In the genomic region with DNA sequence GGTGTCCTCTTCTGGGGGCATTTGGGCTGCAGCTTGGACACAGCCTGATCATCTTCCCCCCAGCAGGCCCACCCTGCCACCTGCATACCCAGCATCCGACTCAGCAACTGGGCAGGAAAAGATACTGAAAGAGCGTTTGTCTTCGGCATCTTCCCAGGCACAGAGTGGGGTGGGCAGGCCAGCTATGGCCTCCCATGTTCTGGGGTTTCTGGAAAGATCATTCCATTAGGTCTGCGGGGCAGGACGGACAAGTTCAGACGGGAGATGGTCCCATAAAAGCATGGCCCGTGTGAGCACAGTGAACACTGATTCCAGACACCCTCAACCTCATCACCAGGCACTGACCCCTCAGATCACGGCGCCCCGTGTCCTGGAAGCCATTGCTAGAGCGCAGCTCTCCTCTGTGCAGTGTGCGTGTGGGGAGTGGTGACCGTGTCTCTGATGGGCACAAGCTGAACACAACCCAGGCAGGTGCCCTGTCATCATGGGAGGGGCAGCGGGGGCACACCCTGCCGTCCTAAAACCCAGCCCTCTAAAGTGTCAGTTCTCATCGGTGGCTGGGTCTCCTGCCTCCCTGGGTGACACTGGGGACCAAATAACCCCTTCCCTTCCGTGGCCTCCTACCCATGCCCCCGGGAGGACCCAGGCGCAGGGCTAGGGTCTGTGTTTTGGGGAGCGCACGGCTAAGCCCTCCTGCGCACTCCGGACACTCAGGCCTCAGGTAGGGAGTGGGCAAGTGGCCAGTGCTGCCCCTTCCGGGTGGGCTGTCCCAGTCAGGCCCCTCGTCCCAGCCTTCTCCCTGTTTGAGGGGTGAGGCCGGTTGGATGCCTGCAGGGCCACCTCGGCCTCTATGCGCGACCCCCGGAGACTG, we compare ENCODE assay signal across 23 cellular contexts. TPM values are rescaled to one million over a fixed set of nuclear protein-coding genes. Genes with fewer than 3 reads are reported as not detected.
DNase-seq lines count a peak whose midpoint lies in the region; ATAC-seq and TF ChIP-seq lines count a peak whose summit lies in the region.
"Had no signal": no experiment of that assay in that cellular context is flagged by ENCODE, and none has a peak within 500 bp of the region (broad histone marks: within the 10 kb centered on the region; RNA-seq: fewer than 3 reads in every experiment).

No MANE protein-coding gene starts in this region.

- H3K27ac ChIP-seq in CD4-positive, CD25-positive, alpha-beta regulatory T cell (ENCODE audit: insufficient read depth, low read length, poor library complexity, severe bottlenecking), result no peak overlapping the region
- H3K27ac ChIP-seq: ovary, SK-N-MC, tibial artery had no signal

- peaks cover 0 to 14% (median 0%) of the 10 kb centered on the region in 4 donors for H3K4me1 Mint-ChIP-seq in CD4-positive, CD25-positive, alpha-beta regulatory T cell
- peaks cover 9 to 13% (median 10%) of the 10 kb centered on the region in 3 donors for H3K4me1 Mint-ChIP-seq in T-cell
- H3K4me1 Mint-ChIP-seq in immature natural killer cell, result peaks cover 0 to 12% of the 10 kb centered on the region in 2 donors
- peaks cover 17% of the 10 kb centered on the region for H3K4me1 Mint-ChIP-seq in type B pancreatic cell (ENCODE audit: unreplicated experiment)
- H3K4me1 Mint-ChIP-seq: activated CD8-positive, alpha-beta memory T cell treated with anti-CD3 and anti-CD28 coated beads, Interleukin-2, amount 10 ng/mL, durations not matched to agents 7 days and 5 days had no signal

- no peak for ATAC-seq in CD4-positive, CD25-positive, alpha-beta regulatory T cell (ENCODE audit: low read depth in 2 of 2)
- ATAC-seq in T-cell (replicated peaks in 1 of 4) (no peak), GM18520 (IDR thresholded peaks at IDR 0.05; ENCODE audit: unreplicated experiment) (no peak)
- ATAC-seq: activated CD8-positive, alpha-beta memory T cell treated with anti-CD3 and anti-CD28 coated beads, Interleukin-2, amount 10 ng/mL, durations not matched to agents 7 days and 5 days; activated naive CD8-positive, alpha-beta T cell treated with anti-CD3 and anti-CD28 coated beads, Interleukin-2, amount 50 U/mL, for 24 hours; activated T-cell treated with anti-CD3 and anti-CD28 coated beads, Interleukin-2, amount 50 U/mL, for 72 hours had no signal

- peaks cover 3% of the 10 kb centered on the region for H3K36me3 Mint-ChIP-seq in CD4-positive, CD25-positive, alpha-beta regulatory T cell
- H3K36me3 Mint-ChIP-seq in T-cell, result no peaks in the 10 kb centered on the region
- no peaks in the 10 kb centered on the region for H3K36me3 Mint-ChIP-seq in immature natural killer cell
- no peaks in the 10 kb centered on the region for H3K36me3 Mint-ChIP-seq in type B pancreatic cell
- H3K36me3 Mint-ChIP-seq: activated CD8-positive, alpha-beta memory T cell treated with anti-CD3 and anti-CD28 coated beads, Interleukin-2, amount 10 ng/mL, durations not matched to agents 7 days and 5 days; naive B cell had no signal

- H3K27me3 ChIP-seq in CD4-positive, CD25-positive, alpha-beta regulatory T cell (ENCODE audit: control insufficient read depth, insufficient read depth, low read length), result no peaks in the 10 kb centered on the region
- H3K27me3 ChIP-seq: ovary had no signal

- peaks cover 29% of the 10 kb centered on the region for H3K27me3 Mint-ChIP-seq in CD4-positive, CD25-positive, alpha-beta regulatory T cell
- H3K27me3 Mint-ChIP-seq in T-cell, result peaks cover 22 to 45% of the 10 kb centered on the region in 2 donors
- peaks cover 7 to 23% (median 11%) of the 10 kb centered on the region in 3 donors for H3K27me3 Mint-ChIP-seq in immature natural killer cell (ENCODE audit: low read depth in 3 of 3)
- H3K27me3 Mint-ChIP-seq in type B pancreatic cell, result peaks cover 42% of the 10 kb centered on the region

- CTCF ChIA-PET in T-cell (lab: Charles Lee), result no interaction called here

- no peak for DNase-seq in CD4-positive, CD25-positive, alpha-beta regulatory T cell
- DNase-seq in T-cell, result no peak
- DNase-seq in immature natural killer cell, result no peak
- no peak for DNase-seq in type B pancreatic cell (ENCODE audit: extremely low spot score, unreplicated experiment)
- DNase-seq in NCI-H446 (lab: John Stamatoyannopoulos, UW), result no peak
- DNase-seq in NCI-H2107 (lab: John Stamatoyannopoulos, UW), result no peak
- DNase-seq: activated CD8-positive, alpha-beta memory T cell treated with anti-CD3 and anti-CD28 coated beads, Interleukin-2, amount 10 ng/mL, durations not matched to agents 7 days and 5 days; activated naive CD8-positive, alpha-beta T cell treated with anti-CD3 and anti-CD28 coated beads, Interleukin-2, amount 50 U/mL, for 24 hours; activated T-cell treated with anti-CD3 and anti-CD28 coated beads, Interleukin-2, amount 50 U/mL, for 72 hours; CD4-positive, alpha-beta T cell; dermis blood vessel endothelial cell; DMS 273 treated with DMSO at 0.1 percent for 48 hours; endodermal cell; head of caudate nucleus; KG1; naive B cell; NCI-H2029 treated with DMSO at 0.1 percent for 48 hours; ovary; stimulated activated CD4-positive, alpha-beta T cell treated with anti-CD3 and anti-CD28 coated beads, Interleukin-15, amount 100 ng/mL, for 24 hours; stimulated activated CD4-positive, alpha-beta T cell treated with anti-CD3 and anti-CD28 coated beads, Interleukin-4, amount 100 ng/mL, for 4 hours; tibial artery had no signal

- no peak overlapping the region for H3K4me3 ChIP-seq in CD4-positive, CD25-positive, alpha-beta regulatory T cell (ENCODE audit: low read depth, low read length)
- H3K4me3 ChIP-seq: ovary, SK-N-MC had no signal

- no peaks in the 10 kb centered on the region for H3K9me3 ChIP-seq in CD4-positive, CD25-positive, alpha-beta regulatory T cell (ENCODE audit: control insufficient read depth in 2 of 2, low read length in 2 of 2)
- H3K9me3 ChIP-seq: ovary, tibial artery had no signal

- POLR2A ChIA-PET in T-cell (lab: Charles Lee), result no interaction called here

- H3K4me3 Mint-ChIP-seq in CD4-positive, CD25-positive, alpha-beta regulatory T cell, result peak overlapping the region in 3 of 4 donors; percentile 41 to 44 (median 41)
- peak overlapping the region in 2 of 3 donors; percentile 32 to 35 for H3K4me3 Mint-ChIP-seq in T-cell
- H3K4me3 Mint-ChIP-seq in immature natural killer cell, result peak overlapping the region in 3 of 5 donors; percentile 7 to 57 (median 41)
- H3K4me3 Mint-ChIP-seq in type B pancreatic cell, result peak overlapping the region; percentile 51
- H3K4me3 Mint-ChIP-seq: activated CD8-positive, alpha-beta memory T cell treated with anti-CD3 and anti-CD28 coated beads, Interleukin-2, amount 10 ng/mL, durations not matched to agents 7 days and 5 days; activated naive CD8-positive, alpha-beta T cell treated with anti-CD3 and anti-CD28 coated beads, Interleukin-2, amount 50 U/mL, for 24 hours; activated T-cell treated with anti-CD3 and anti-CD28 coated beads, Interleukin-2, amount 50 U/mL, for 72 hours; CD4-positive, alpha-beta T cell; endodermal cell had no signal

- H3K36me3 ChIP-seq in CD4-positive, CD25-positive, alpha-beta regulatory T cell (ENCODE audit: control insufficient read depth, insufficient read depth, low read length), result no peaks in the 10 kb centered on the region
- H3K36me3 ChIP-seq: ovary, tibial artery had no signal

- H3K4me1 ChIP-seq in CD4-positive, CD25-positive, alpha-beta regulatory T cell (ENCODE audit: control insufficient read depth, insufficient read depth, low read length, poor library complexity, severe bottlenecking), result peaks cover 9% of the 10 kb centered on the region

- TF ChIP-seq CTCF in type B pancreatic cell (conservative IDR thresholded peaks at IDR 0.05), result no peak

- H3K9me3 Mint-ChIP-seq in CD4-positive, CD25-positive, alpha-beta regulatory T cell, result no peaks in the 10 kb centered on the region
- H3K9me3 Mint-ChIP-seq in T-cell (no peaks in the 10 kb centered on the region), immature natural killer cell (no peaks in the 10 kb centered on the region), type B pancreatic cell (no peaks in the 10 kb centered on the region)
- H3K9me3 Mint-ChIP-seq: activated naive CD8-positive, alpha-beta T cell treated with anti-CD3 and anti-CD28 coated beads, Interleukin-2, amount 50 U/mL, for 24 hours; activated T-cell treated with anti-CD3 and anti-CD28 coated beads, Interleukin-2, amount 50 U/mL, for 72 hours; CD4-positive, alpha-beta T cell; endodermal cell had no signal

- H3K27ac Mint-ChIP-seq in CD4-positive, CD25-positive, alpha-beta regulatory T cell, result no peak overlapping the region
- H3K27ac Mint-ChIP-seq in T-cell (no peak overlapping the region), immature natural killer cell (no peak overlapping the region), type B pancreatic cell (no peak overlapping the region)
- H3K27ac Mint-ChIP-seq: activated CD8-positive, alpha-beta memory T cell treated with anti-CD3 and anti-CD28 coated beads, Interleukin-2, amount 10 ng/mL, durations not matched to agents 7 days and 5 days; activated naive CD8-positive, alpha-beta T cell treated with anti-CD3 and anti-CD28 coated beads, Interleukin-2, amount 50 U/mL, for 24 hours; activated T-cell treated with anti-CD3 and anti-CD28 coated beads, Interleukin-2, amount 50 U/mL, for 72 hours; CD4-positive, alpha-beta T cell; endodermal cell; naive B cell had no signal

RNA-seq across cellular contexts. Expression of a gene that starts 13.2 kb away (rescaled TPM):
- total RNA-seq in CD4-positive, CD25-positive, alpha-beta regulatory T cell, result 21.5 TPM
- 10 to 100 TPM; 44.7 to 55.6 (median 45.7) TPM for polyA plus RNA-seq in CD4-positive, CD25-positive, alpha-beta regulatory T cell
- total RNA-seq in T-cell, result 10 to 100 TPM; 21.0 to 77.9 (median 63.0) TPM
- polyA plus RNA-seq in immature natural killer cell, result 10 to 100 TPM; 44.3 to 78.6 (median 44.6) TPM
- total RNA-seq in type B pancreatic cell (ENCODE audit: low replicate concordance), result 37.9 and 53.7 TPM in 2 replicates

RNA-seq across cellular contexts. Expression of a gene that starts 36.8 kb away (rescaled TPM):
- total RNA-seq in CD4-positive, CD25-positive, alpha-beta regulatory T cell, result 4.8 TPM
- polyA plus RNA-seq in CD4-positive, CD25-positive, alpha-beta regulatory T cell, result 1 to 10 TPM in 2 of 4 donors, under 1 TPM in 2; 0.76 to 1.9 (median 0.92) TPM
- total RNA-seq in T-cell (10 to 100 TPM in 3 of 5 donors, 1 to 10 TPM in 2; 4.2 to 11.7 (median 11.3) TPM), type B pancreatic cell (ENCODE audit: low replicate concordance) (9.3 and 15.1 TPM in 2 replicates)
- polyA plus RNA-seq in immature natural killer cell, result 1 to 10 TPM; 2.1 to 6.2 (median 2.8) TPM
